8 cellular contexts compared by ENCODE assay signal in genomic region chr20:49276201-49276894, GRCh38. TPM values are rescaled to one million over a fixed set of nuclear protein-coding genes. Genes with fewer than 3 reads are reported as not detected.
A peak's percentile ranks its signal among the peaks of the same experiment; 100 is the strongest.
DNase-seq lines count a peak whose midpoint lies in the region; ATAC-seq and TF ChIP-seq lines count a peak whose summit lies in the region.

No MANE protein-coding gene starts in this region.

- 0 out of 2 replicates have a peak overlapping the region, but pooled peaks have one; percentile 64 for H2AFZ ChIP-seq in DND-41 (ENCODE audit: low read depth, low read length)
- no peak overlapping the region for H2AFZ ChIP-seq in Loucy (ENCODE audit: low read length)

- H3K27me3 Mint-ChIP-seq in memory B cell = no peaks in the 10 kb centered on the region

- H3K9me3 Mint-ChIP-seq in memory B cell = peaks cover 6% of the 10 kb centered on the region

- H3K9me2 ChIP-seq in Loucy (replicated peaks; ENCODE audit: low read depth, low read length) = no peaks in the 10 kb centered on the region

- peaks cover 47% of the 10 kb centered on the region for H3K4me1 ChIP-seq in DND-41 (ENCODE audit: insufficient read depth, low read length)
- H3K4me1 ChIP-seq in Loucy (ENCODE audit: insufficient read depth, low read length, poor library complexity, severe bottlenecking) = peaks cover 37% of the 10 kb centered on the region
- H3K4me1 ChIP-seq in breast epithelium = peaks cover 14 to 16% of the 10 kb centered on the region in 2 donors

- H3F3A ChIP-seq in Loucy (ENCODE audit: low read depth) = no peaks in the 10 kb centered on the region

- TF ChIP-seq CTCF in DND-41 (IDR thresholded peaks at IDR 0.05; ENCODE audit: borderline replicate concordance, extremely low read depth, low read length, poor library complexity, severe bottlenecking) (no peak), Loucy (conservative IDR thresholded peaks at IDR 0.05; ENCODE audit: low read length) (no peak), breast epithelium (IDR thresholded peaks at IDR 0.05) (no peak)

- H3K9me3 ChIP-seq in DND-41 (ENCODE audit: insufficient read depth, low read length, severe bottlenecking) (peaks cover 21% of the 10 kb centered on the region), Loucy (ENCODE audit: insufficient read depth, low read depth, low read length) (peaks cover 4% of the 10 kb centered on the region; the same call in 1 of the 2 replicates), breast epithelium (peaks cover 9 to 18% of the 10 kb centered on the region in 2 donors)

- H3K79me2 ChIP-seq in DND-41 (ENCODE audit: insufficient read depth, low read length) = peaks cover 82% of the 10 kb centered on the region
- peaks cover 67% of the 10 kb centered on the region for H3K79me2 ChIP-seq in Loucy (ENCODE audit: insufficient read depth, low read length)

- H3K9ac ChIP-seq in DND-41 (ENCODE audit: low read depth, low read length) (peak overlapping the region; percentile 83), Loucy (ENCODE audit: low read depth, low read length, poor library complexity, severe bottlenecking) (peak overlapping the region; percentile 99)

- no peak for DNase-seq in DND-41
- DNase-seq in T follicular helper cell (ENCODE audit: low read depth) = peak; percentile 22
- DNase-seq in breast epithelium (ENCODE audit: low spot score in 2 of 2) = no peak
- no peak for DNase-seq in memory B cell (ENCODE audit: low spot score in 2 of 2)
- peak; percentile 60 for DNase-seq in stimulated activated naive CD4-positive, alpha-beta T cell treated with Interleukin-2 at 50 U/mL for 16 hours (lab: John Stamatoyannopoulos, UW)
- DNase-seq in NCI-H1092 treated with DMSO at 0.1 percent for 48 hours (lab: John Stamatoyannopoulos, UW) = no peak

- H3K27ac ChIP-seq in DND-41 (ENCODE audit: low read length) = peak overlapping the region; percentile 94
- peak overlapping the region; percentile 96 to 98 for H3K27ac ChIP-seq in breast epithelium

- H3K36me3 Mint-ChIP-seq in memory B cell = peaks cover 32% of the 10 kb centered on the region

- H3K4me1 Mint-ChIP-seq in memory B cell = peaks cover 40% of the 10 kb centered on the region

- no peak for TF ChIP-seq POLR2A in breast epithelium (IDR thresholded peaks at IDR 0.05)

- ATAC-seq in DND-41 (ENCODE audit: insufficient read depth, low read depth) (no peak), memory B cell (ENCODE audit: low read depth) (no peak), HG02938 (IDR thresholded peaks at IDR 0.05; ENCODE audit: unreplicated experiment) (no peak)

- intact Hi-C loops in breast epithelium (cut with DNase I; ENCODE audit: low total_unique reads) = no loop called here

- H4K20me1 ChIP-seq in DND-41 (ENCODE audit: insufficient read depth, low read length) (peaks cover 18% of the 10 kb centered on the region; the same call in 1 of the 2 replicates), Loucy (ENCODE audit: insufficient read depth, low read length, poor library complexity, severe bottlenecking) (peaks cover 47% of the 10 kb centered on the region)

- H3K36me3 ChIP-seq in DND-41 (ENCODE audit: insufficient read depth, low read length) (peaks cover 66% of the 10 kb centered on the region), Loucy (ENCODE audit: insufficient read depth, low read length) (peaks cover 27% of the 10 kb centered on the region), breast epithelium (peaks cover 7% of the 10 kb centered on the region)

- H3K4me3 ChIP-seq in DND-41 (ENCODE audit: low read depth in 1 of 2, low read length in 2 of 2) = peak overlapping the region; percentile 78 to 81
- peak overlapping the region; percentile 98 for H3K4me3 ChIP-seq in Loucy (ENCODE audit: low read length, poor library complexity, severe bottlenecking)
- peak overlapping the region; percentile 89 to 98 (median 97) for H3K4me3 ChIP-seq in breast epithelium

- H3K4me2 ChIP-seq in DND-41 (ENCODE audit: insufficient read depth, low read length) = peak overlapping the region; percentile 93
- peak overlapping the region; percentile 91 for H3K4me2 ChIP-seq in Loucy (ENCODE audit: low read depth, low read length, poor library complexity, severe bottlenecking)

- H3K27me3 ChIP-seq in DND-41 (ENCODE audit: insufficient read depth, low read length, poor library complexity) (no peaks in the 10 kb centered on the region), Loucy (ENCODE audit: insufficient read depth, low read length, poor library complexity, severe bottlenecking) (peaks cover 6% of the 10 kb centered on the region), breast epithelium (no peaks in the 10 kb centered on the region)

- H3K4me3 Mint-ChIP-seq in memory B cell = peak overlapping the region; percentile 98

- H3K27ac Mint-ChIP-seq in memory B cell = peak overlapping the region; percentile 97

RNA-seq across cellular contexts. Expression of gene ZNFX1, which starts 1.5 kb away (rescaled TPM):
- total RNA-seq in breast epithelium = 10 to 100 TPM; 36.3 to 42.1 (median 36.7) TPM

RNA-seq across cellular contexts. Expression of gene DDX27, which starts 57.1 kb away (rescaled TPM):
- 10 to 100 TPM; 28.5 to 35.1 (median 34.8) TPM for total RNA-seq in breast epithelium

Comparison
In these comparisons a context has a peak if more than half of its experiments do, and no peak if none do; other contexts are left out.
1. DNase-seq: peak in T follicular helper cell (single experiment) and stimulated activated naive CD4-positive, alpha-beta T cell treated with Interleukin-2 at 50 U/mL for 16 hours (single experiment); none in DND-41 (single experiment), breast epithelium (0 of 2), memory B cell (0 of 2) and NCI-H1092 treated with DMSO at 0.1 percent for 48 hours (single experiment).
2. Peak in every context shown above with its lines, with median percentiles within 50 percentile points of each other: H3K4me3 ChIP-seq.